Comparison of ENCODE assay signal across 26 cellular contexts in genomic region chr11:26470992-26471391, GRCh38.
DNase-seq lines count a peak whose midpoint lies in the region; ATAC-seq and TF ChIP-seq lines count a peak whose summit lies in the region.
"Had no signal": no experiment of that assay in that cellular context is flagged by ENCODE, and none has a peak within 500 bp of the region (broad histone marks: within the 10 kb centered on the region; RNA-seq: fewer than 3 reads in every experiment).

No MANE protein-coding gene starts in this region.

- H3K27ac ChIP-seq in GM23338 (ENCODE audit: low read depth): no peak overlapping the region
- H3K27ac ChIP-seq in VCaP: no peak overlapping the region
- H3K27ac ChIP-seq: A549, SJCRH30 had no signal

- DNase-seq in GM23338 (ENCODE audit: low spot score): no peak
- peak; percentile 8 for DNase-seq in NCI-H69 (lab: John Stamatoyannopoulos, UW)
- no peak for DNase-seq in left lobe of liver (ENCODE audit: low spot score)
- no peak for DNase-seq in iPS-NIHi11 (ENCODE audit: low spot score)
- DNase-seq in putamen (ENCODE audit: low spot score): no peak
- no peak for DNase-seq in NCI-H146 treated with DMSO at 0.1 percent for 48 hours (lab: John Stamatoyannopoulos, UW; ENCODE audit: unreplicated experiment)
- DNase-seq: C1 segment of cervical spinal cord, DMS153, DND-41, H7, HFFc6, Kasumi-1, MG63, NCI-H1105 treated with DMSO at 0.1 percent for 48 hours, NCI-H146, NCI-H2029, NCI-H446, NCI-H524 treated with DMSO at 0.1 percent for 48 hours, NCI-H82, PC-3, SJCRH30, T-helper 1 cell had no signal

- H3K4me2 ChIP-seq in GM23338: no peak overlapping the region
- H3K4me2 ChIP-seq: A549 had no signal

- no peaks in the 10 kb centered on the region for H3F3A ChIP-seq in GM23338 (replicated peaks; ENCODE audit: low read depth)

- ATAC-seq in GM23338 (no peak), left lobe of liver (peak; percentile 90)
- ATAC-seq: A549, K562, PC-3, Right ventricle myocardium inferior had no signal

- peaks cover 2% of the 10 kb centered on the region for H3K27me3 Mint-ChIP-seq in GM23338 (ENCODE audit: insufficient read depth, low read depth, poor library complexity)

- 0 out of 2 replicates have a peak overlapping the region, but pooled peaks have one; percentile 9 for H2AFZ ChIP-seq in GM23338

- no peaks in the 10 kb centered on the region for H4K20me1 ChIP-seq in GM23338 (replicated peaks; ENCODE audit: insufficient read depth)

- H3K9me2 ChIP-seq in GM23338 (ENCODE audit: insufficient read depth): no peaks in the 10 kb centered on the region

- no peaks in the 10 kb centered on the region for H3K9me3 Mint-ChIP-seq in GM23338
- H3K9me3 Mint-ChIP-seq: HFFc6 had no signal

- H3K36me3 ChIP-seq in GM23338 (ENCODE audit: insufficient read depth): no peaks in the 10 kb centered on the region
- H3K36me3 ChIP-seq: MG63, SJCRH30 had no signal

- no peak overlapping the region for H3K4me3 Mint-ChIP-seq in GM23338
- H3K4me3 Mint-ChIP-seq: HFFc6 had no signal

- H3K36me3 Mint-ChIP-seq in GM23338 (ENCODE audit: low read depth): no peaks in the 10 kb centered on the region

- no peak overlapping the region for H3K4me3 ChIP-seq in GM23338
- H3K4me3 ChIP-seq: A549, K562, MG63, SJCRH30 had no signal

- no peaks in the 10 kb centered on the region for H3K4me1 Mint-ChIP-seq in GM23338

- H3K79me2 ChIP-seq in GM23338 (replicated peaks; ENCODE audit: insufficient read depth): no peaks in the 10 kb centered on the region

- no peaks in the 10 kb centered on the region for H3K27me3 ChIP-seq in GM23338 (ENCODE audit: insufficient read depth)
- H3K27me3 ChIP-seq: MG63, SJCRH30 had no signal

- no peaks in the 10 kb centered on the region for H3K4me1 ChIP-seq in GM23338 (ENCODE audit: insufficient read depth)

- no peak for TF ChIP-seq CTCF in GM23338 (conservative IDR thresholded peaks at IDR 0.05; ENCODE audit: low read depth in 2 of 2)
- peak; percentile 28 for TF ChIP-seq CTCF in VCaP (conservative IDR thresholded peaks at IDR 0.05)

- no peak overlapping the region for H3K27ac Mint-ChIP-seq in GM23338
- H3K27ac Mint-ChIP-seq: HFFc6 had no signal

TF ChIP-seq in GM23338, 12 proteins besides CTCF, POLR2A, EP300 and RAD21:
- no peak for TF ChIP-seq ZNF114 (CRISPR knock-in tag; IDR thresholded peaks at IDR 0.05)
- TF ChIP-seq REST (IDR thresholded peaks at IDR 0.05; ENCODE audit: unreplicated experiment): no peak
- no peak for TF ChIP-seq EZH2phosphoT487 (IDR thresholded peaks at IDR 0.05; ENCODE audit: unreplicated experiment)
- no peak for TF ChIP-seq ZNF331 (CRISPR knock-in tag; IDR thresholded peaks at IDR 0.05; ENCODE audit: low read depth)
- no peak for TF ChIP-seq STAT1 (IDR thresholded peaks at IDR 0.05; ENCODE audit: unreplicated experiment)
- no peak for TF ChIP-seq NANOG (IDR thresholded peaks at IDR 0.05; ENCODE audit: borderline replicate concordance)
- no peak for TF ChIP-seq ETS1 (IDR thresholded peaks at IDR 0.05)
- TF ChIP-seq CREB1 (CRISPR knock-in tag; IDR thresholded peaks at IDR 0.05; ENCODE audit: low read depth): no peak
- TF ChIP-seq ZNF462 (CRISPR knock-in tag; IDR thresholded peaks at IDR 0.05): no peak
- no peak for TF ChIP-seq POLR2AphosphoS5 (IDR thresholded peaks at IDR 0.05; ENCODE audit: low read depth)
- TF ChIP-seq EZH2 (IDR thresholded peaks at IDR 0.05; ENCODE audit: low read depth, unreplicated experiment): no peak
